Comparison of ENCODE assay signal across 8 cellular contexts in genomic region chr7:92589056-92589455, GRCh38. TPM values are rescaled to one million over a fixed set of nuclear protein-coding genes. Genes with fewer than 3 reads are reported as not detected.
DNase-seq lines count a peak whose midpoint lies in the region; ATAC-seq lines count a peak whose summit lies in the region.

No MANE protein-coding gene starts in this region.

- H3K9ac ChIP-seq in HUES48 (ENCODE audit: low read depth, low read length) (peak overlapping the region; percentile 98; the same call in 1 of the 2 replicates), iPS-15b (ENCODE audit: low read depth, low read length) (peak overlapping the region; percentile 91)

- H3K36me3 ChIP-seq in HUES48 (ENCODE audit: control insufficient read depth, insufficient read depth, low read length) (no peaks in the 10 kb centered on the region; the same call in 1 of the 2 replicates), iPS-15b (ENCODE audit: control insufficient read depth, insufficient read depth, low read length) (no peaks in the 10 kb centered on the region)

- H3K9me3 ChIP-seq in HUES48 (ENCODE audit: control insufficient read depth, insufficient read depth, low read length) (no peaks in the 10 kb centered on the region), iPS-15b (ENCODE audit: control insufficient read depth, insufficient read depth, low read length) (no peaks in the 10 kb centered on the region)

- peaks cover 5% of the 10 kb centered on the region for H3K4me1 ChIP-seq in HUES48 (ENCODE audit: control insufficient read depth, insufficient read depth, low read length)
- no peaks in the 10 kb centered on the region for H3K4me1 ChIP-seq in iPS-15b (ENCODE audit: control insufficient read depth, insufficient read depth, low read length)

- H3K4me3 Mint-ChIP-seq in activated T-helper 17 cell treated with anti-CD3 and anti-CD28 coated beads, Interleukin-2, amount 50 U/mL, for 72 hours: peak overlapping the region; percentile 93
- peak overlapping the region; percentile 92 to 99 for H3K4me3 Mint-ChIP-seq in stimulated activated naive B cell treated with anti-CD40 and anti-IgM and Interleukin-4, amounts not matched to agents 10 μg/mL and 1 μg/mL and 100 μg/mL, for 72 hours

- H3K4me1 Mint-ChIP-seq in activated T-helper 17 cell treated with anti-CD3 and anti-CD28 coated beads, Interleukin-2, amount 50 U/mL, for 72 hours: peaks cover 31% of the 10 kb centered on the region
- H3K4me1 Mint-ChIP-seq in stimulated activated naive B cell treated with anti-CD40 and anti-IgM and Interleukin-4, amounts not matched to agents 10 μg/mL and 1 μg/mL and 100 μg/mL, for 72 hours: peaks cover 20 to 47% of the 10 kb centered on the region in 2 donors

- no peak for ATAC-seq in activated T-helper 17 cell treated with anti-CD3 and anti-CD28 coated beads, Interleukin-2, amount 50 U/mL, for 72 hours (replicated peaks)
- ATAC-seq in stimulated activated naive B cell treated with anti-CD40 and anti-IgM and Interleukin-4, amounts not matched to agents 10 μg/mL and 1 μg/mL and 100 μg/mL, for 72 hours (replicated peaks): no peak
- no peak for ATAC-seq in HG03159 (IDR thresholded peaks at IDR 0.05; ENCODE audit: unreplicated experiment)

- H3K9me3 Mint-ChIP-seq in activated T-helper 17 cell treated with anti-CD3 and anti-CD28 coated beads, Interleukin-2, amount 50 U/mL, for 72 hours: peaks cover 5% of the 10 kb centered on the region
- H3K9me3 Mint-ChIP-seq in stimulated activated naive B cell treated with anti-CD40 and anti-IgM and Interleukin-4, amounts not matched to agents 10 μg/mL and 1 μg/mL and 100 μg/mL, for 72 hours: peaks cover 0 to 2% of the 10 kb centered on the region in 2 donors

- H3K27ac ChIP-seq in HUES48 (ENCODE audit: low read depth, low read length): no peak overlapping the region

- peak overlapping the region; percentile 97 for H3K4me3 ChIP-seq in HUES48 (ENCODE audit: low read depth, low read length)
- H3K4me3 ChIP-seq in iPS-15b (ENCODE audit: low read depth, low read length): peak overlapping the region; percentile 94

- no peak for DNase-seq in stimulated activated naive B cell treated with anti-CD40 and anti-IgM and Interleukin-4, amounts not matched to agents 10 μg/mL and 1 μg/mL and 100 μg/mL, for 72 hours
- DNase-seq in cerebellum (ENCODE audit: low spot score) (no peak), SW480 (ENCODE audit: low spot score) (no peak), NCI-H1048 (lab: John Stamatoyannopoulos, UW) (no peak)

- peaks cover 16% of the 10 kb centered on the region for H3K27me3 ChIP-seq in HUES48 (ENCODE audit: control insufficient read depth, insufficient read depth, low read length)
- peaks cover 16% of the 10 kb centered on the region for H3K27me3 ChIP-seq in iPS-15b (ENCODE audit: control insufficient read depth, insufficient read depth, low read length)

- peak overlapping the region; percentile 95 for H3K27ac Mint-ChIP-seq in activated T-helper 17 cell treated with anti-CD3 and anti-CD28 coated beads, Interleukin-2, amount 50 U/mL, for 72 hours
- peak overlapping the region; percentile 99 for H3K27ac Mint-ChIP-seq in stimulated activated naive B cell treated with anti-CD40 and anti-IgM and Interleukin-4, amounts not matched to agents 10 μg/mL and 1 μg/mL and 100 μg/mL, for 72 hours

- H3K36me3 Mint-ChIP-seq in activated T-helper 17 cell treated with anti-CD3 and anti-CD28 coated beads, Interleukin-2, amount 50 U/mL, for 72 hours (ENCODE audit: low read depth): peaks cover 52% of the 10 kb centered on the region
- H3K36me3 Mint-ChIP-seq in stimulated activated naive B cell treated with anti-CD40 and anti-IgM and Interleukin-4, amounts not matched to agents 10 μg/mL and 1 μg/mL and 100 μg/mL, for 72 hours: peaks cover 6 to 21% of the 10 kb centered on the region in 2 donors

- no peaks in the 10 kb centered on the region for H3K27me3 Mint-ChIP-seq in activated T-helper 17 cell treated with anti-CD3 and anti-CD28 coated beads, Interleukin-2, amount 50 U/mL, for 72 hours
- H3K27me3 Mint-ChIP-seq in stimulated activated naive B cell treated with anti-CD40 and anti-IgM and Interleukin-4, amounts not matched to agents 10 μg/mL and 1 μg/mL and 100 μg/mL, for 72 hours: no peaks in the 10 kb centered on the region

RNA-seq across cellular contexts. Expression of gene FAM133B, which starts 1.1 kb away (rescaled TPM):
- 10 to 100 TPM; 27.9 to 31.4 TPM for total RNA-seq in activated T-helper 17 cell treated with anti-CD3 and anti-CD28 coated beads, Interleukin-2, amount 50 U/mL, for 72 hours
- total RNA-seq in cerebellum: 39.9 TPM
